ENCODE assay signal across 15 cellular contexts in genomic region chr6:149488815-149489214, GRCh38. TPM values are rescaled to one million over a fixed set of nuclear protein-coding genes. Genes with fewer than 3 reads are reported as not detected.
DNase-seq lines count a peak whose midpoint lies in the region; ATAC-seq, FAIRE-seq and TF ChIP-seq lines count a peak whose summit lies in the region.
"Had no signal": no experiment of that assay in that cellular context is flagged by ENCODE, and none has a peak within 500 bp of the region (broad histone marks: within the 10 kb centered on the region; RNA-seq: fewer than 3 reads in every experiment).

No MANE protein-coding gene starts in this region.

- no peak for TF ChIP-seq EP300 in K562 (IDR thresholded peaks at IDR 0.05; ENCODE audit: low read length)

- H3K4me3 ChIP-seq in IMR-90 (ENCODE audit: insufficient read depth, low read depth, low read length) (no peak overlapping the region), K562 (no peak overlapping the region), right cardiac atrium (ENCODE audit: low read length) (no peak overlapping the region)
- H3K4me3 ChIP-seq: coronary artery, thyroid gland had no signal

- dilution Hi-C loops in IMR-90 (cut with HindIII; ENCODE audit: low sequenced_read_pairs, unreplicated experiment) = no loop called here

- WGBS in IMR-90 (ENCODE audit: extremely low coverage in 2 of 2, insufficient read length in 1 of 2), 2 experiments = 100% methylated on average over 1 of the region's 3 CpGs; no CpG with 5 or more reads in 1 of the 2 experiments
- 5% methylated on average over 3 of the region's 3 CpGs for WGBS in K562 (ENCODE audit: insufficient coverage, low coverage, missing lambda C conversion rate)
- 49% methylated on average over 3 of the region's 3 CpGs for WGBS in right cardiac atrium

- POLR2A ChIA-PET in IMR-90 (lab: Charles Lee; ENCODE audit: unreplicated experiment) (no interaction called here), K562 (lab: Yijun Ruan, JAX) (interaction anchor here (0.6 to 2.1 kb wide), 4 partner anchors 12 to 1025 kb away, joined by 3 to 10 read pairs (median 4); no protein-coding TSS in a partner anchor)

- no peak overlapping the region for H3K4me2 ChIP-seq in IMR-90 (ENCODE audit: low read depth, low read length)
- no peak overlapping the region for H3K4me2 ChIP-seq in K562 (ENCODE audit: insufficient read depth, low read length)

- H2AFZ ChIP-seq in IMR-90 (replicated peaks; ENCODE audit: low read length, poor library complexity) (no peak overlapping the region), K562 (ENCODE audit: low read depth, low read length) (no peak overlapping the region)

- no peak overlapping the region for H3K4ac ChIP-seq in IMR-90 (ENCODE audit: low read depth, low read length)

- CTCF ChIA-PET in IMR-90 (lab: Yijun Ruan, JAX) (no interaction called here), K562 (lab: Yijun Ruan, JAX; ENCODE audit: low intra/inter-chr PET ratio) (no interaction called here)

- H2BK120ac ChIP-seq in IMR-90 (ENCODE audit: low read depth, low read length) = no peak overlapping the region

- H3K9me1 ChIP-seq in IMR-90 (ENCODE audit: insufficient read depth, low read length) (no peaks in the 10 kb centered on the region; the same call in 1 of the 2 replicates), K562 (ENCODE audit: control insufficient read depth, insufficient read depth, low read length) (no peaks in the 10 kb centered on the region)

- intact Hi-C loops in IMR-90 (cut with micrococcal nuclease) = no loop called here
- intact Hi-C loops in K562 (cut with micrococcal nuclease) = no loop called here
- intact Hi-C loops in right cardiac atrium (cut with DNase I) = no loop called here

- ATAC-seq in IMR-90 (ENCODE audit: low read depth) (no peak), K562 (no peak), right cardiac atrium (no peak), omental fat pad (ENCODE audit: low FRiP score) (no peak)

- in situ Hi-C loops in IMR-90 (cut with MboI; ENCODE audit: low sequenced_read_pairs) (no loop called here), K562 (cut with MboI) (no loop called here)

- H4K20me1 ChIP-seq in IMR-90 (ENCODE audit: insufficient read depth, low read length) (no peaks in the 10 kb centered on the region), K562 (replicated peaks; ENCODE audit: control insufficient read depth, insufficient read depth, low read length) (no peaks in the 10 kb centered on the region)

- BruUV-seq in IMR-90 (replicated peaks; lab: Mats Ljungman, UMichigan) (no TSS peak), K562 (replicated peaks; lab: Mats Ljungman, UMichigan) (no TSS peak)

- no peaks in the 10 kb centered on the region for H3K79me1 ChIP-seq in IMR-90 (ENCODE audit: low read depth in 1 of 2, low read length in 2 of 2)

- H3K27ac ChIP-seq in IMR-90 (ENCODE audit: insufficient read depth, low read length) = no peak overlapping the region
- no peak overlapping the region for H3K27ac ChIP-seq in K562 (ENCODE audit: extremely low read depth, low read depth, low read length)
- H3K27ac ChIP-seq in right cardiac atrium (ENCODE audit: low read length) = no peak overlapping the region
- H3K27ac ChIP-seq: coronary artery, RWPE1, thyroid gland had no signal

- H3K14ac ChIP-seq in IMR-90 (replicated peaks; ENCODE audit: low read depth, low read length) = no peak overlapping the region

- no peak overlapping the region for H2BK5ac ChIP-seq in IMR-90 (ENCODE audit: low read depth, low read length, poor library complexity, severe bottlenecking)

- H3K36me3 ChIP-seq in IMR-90 (ENCODE audit: control insufficient read depth, insufficient read depth, low read length) (no peaks in the 10 kb centered on the region), K562 (ENCODE audit: control insufficient read depth, insufficient read depth, low read length) (no peaks in the 10 kb centered on the region)
- H3K36me3 ChIP-seq: thyroid gland had no signal

- peak overlapping the region; percentile 19 for H2AK9ac ChIP-seq in IMR-90 (replicated peaks; ENCODE audit: low read depth, low read length, poor library complexity)

- DNase-seq in activated CD8-positive, alpha-beta memory T cell treated with anti-CD3 and anti-CD28 coated beads for 24 hours = peak; percentile 56
- DNase-seq in activated CD8-positive, alpha-beta memory T cell treated with anti-CD3 and anti-CD28 coated beads, Interleukin-2, amount 50 U/mL, for 4 hours = no peak
- no peak for DNase-seq in IMR-90
- no peak for DNase-seq in K562 (ENCODE audit: extremely low read depth in 1 of 4, low spot score in 3 of 4)
- peak; percentile 52 for DNase-seq in stimulated activated CD8-positive, alpha-beta memory T cell treated with anti-CD3 and anti-CD28 coated beads, Interleukin-4, amount 100 ng/mL, for 48 hours
- no peak for DNase-seq in right cardiac atrium
- no peak for DNase-seq in NCI-H524 treated with DMSO at 0.1 percent for 48 hours (lab: John Stamatoyannopoulos, UW)
- no peak for DNase-seq in omental fat pad (ENCODE audit: low spot score)
- DNase-seq: NCI-H1417, NCI-H526 treated with DMSO at 0.1 percent for 48 hours, nucleus accumbens, T-helper 9 cell had no signal

- no peak for TF ChIP-seq POLR2A in IMR-90 (IDR thresholded peaks at IDR 0.05; ENCODE audit: low read depth, low read length)
- TF ChIP-seq POLR2A in K562 (conservative IDR thresholded peaks at IDR 0.05) = no peak

- H4K8ac ChIP-seq in IMR-90 (ENCODE audit: low read depth in 2 of 2, low read length in 2 of 2) = no peak overlapping the region

- H3K4me1 ChIP-seq in IMR-90 (ENCODE audit: control insufficient read depth, insufficient read depth, low read length) (peaks cover 5% of the 10 kb centered on the region; the same call in 1 of the 2 replicates), K562 (replicated peaks in 1 of 2; ENCODE audit: control insufficient read depth in 2 of 2, insufficient read depth in 2 of 2, low read length in 2 of 2) (peaks cover 3 to 10% of the 10 kb centered on the region in 2 experiments; a peak in 3 of 5 replicates), right cardiac atrium (ENCODE audit: control insufficient read depth, insufficient read depth, low read length) (peaks cover 3% of the 10 kb centered on the region)

- TF ChIP-seq RAD21 in IMR-90 (IDR thresholded peaks at IDR 0.05; ENCODE audit: low read length) (no peak), K562 (CRISPR knock-in tag; conservative IDR thresholded peaks at IDR 0.05 in 1 of 2, IDR thresholded peaks at IDR 0.05 in 1 of 2) (no peak)

- no peak overlapping the region for H2BK20ac ChIP-seq in IMR-90 (ENCODE audit: low read depth, low read length)

- no peak overlapping the region for H2AK5ac ChIP-seq in IMR-90 (ENCODE audit: low read depth, low read length)

- FAIRE-seq in K562 (lab: Jason Lieb, UNC) = no peak

- H4K5ac ChIP-seq in IMR-90 (ENCODE audit: low read depth, low read length) = no peak overlapping the region

- no peak overlapping the region for H4K91ac ChIP-seq in IMR-90 (ENCODE audit: insufficient read depth, low read depth, low read length)

- H3K27me3 ChIP-seq in IMR-90 (ENCODE audit: control insufficient read depth, insufficient read depth, low read length) = no peaks in the 10 kb centered on the region; the same call in 1 of the 2 replicates
- H3K27me3 ChIP-seq in K562 (ENCODE audit: control insufficient read depth in 2 of 2, insufficient read depth in 2 of 2, low read length in 2 of 2) = peaks cover 47 to 78% of the 10 kb centered on the region in 2 experiments
- H3K27me3 ChIP-seq in right cardiac atrium (ENCODE audit: control insufficient read depth, insufficient read depth) = no peaks in the 10 kb centered on the region
- H3K27me3 ChIP-seq: thyroid gland had no signal

- no peak overlapping the region for H3K56ac ChIP-seq in IMR-90 (ENCODE audit: extremely low read depth, insufficient read depth, low read length)

- no peak overlapping the region for H2BK15ac ChIP-seq in IMR-90 (ENCODE audit: low read depth, low read length)

- H3K9ac ChIP-seq in IMR-90 (ENCODE audit: low read depth, low read length) (no peak overlapping the region), K562 (ENCODE audit: insufficient read depth in 1 of 2, low read depth in 2 of 2, low read length in 2 of 2) (no peak overlapping the region)

- H3K9me3 ChIP-seq in IMR-90 (ENCODE audit: control insufficient read depth, insufficient read depth, low read length) = no peaks in the 10 kb centered on the region
- no peaks in the 10 kb centered on the region for H3K9me3 ChIP-seq in K562 (replicated peaks; ENCODE audit: control insufficient read depth, insufficient read depth, low read depth, low read length)
- H3K9me3 ChIP-seq in right cardiac atrium (ENCODE audit: control insufficient read depth, low read length) = no peaks in the 10 kb centered on the region
- H3K9me3 ChIP-seq: thyroid gland had no signal

- H3K18ac ChIP-seq in IMR-90 (ENCODE audit: low read depth, low read length) = no peak overlapping the region

- TF ChIP-seq CTCF in IMR-90 (conservative IDR thresholded peaks at IDR 0.05; ENCODE audit: low read depth, low read length) = no peak
- TF ChIP-seq CTCF in K562 (IDR thresholded peaks at IDR 0.05 in 2 of 3, conservative IDR thresholded peaks at IDR 0.05 in 1 of 3; ENCODE audit: insufficient read depth in 2 of 3, low read depth in 1 of 3, low read length in 3 of 3) = no peak
- TF ChIP-seq CTCF in omental fat pad (IDR thresholded peaks at IDR 0.05) = no peak

- H3K23ac ChIP-seq in IMR-90 (ENCODE audit: low read depth, low read length) = no peak overlapping the region

- no peaks in the 10 kb centered on the region for H3K79me2 ChIP-seq in K562 (ENCODE audit: control insufficient read depth, insufficient read depth, low read length)

RNA-seq across cellular contexts. Expression of gene ZC3H12D, which starts 4.0 kb away (rescaled TPM):
- total RNA-seq in IMR-90 (2012; rRNA removed) (under 0.01 TPM in 1 of 2 replicates, not detected in the other), K562 (2014; rRNA removed) (not detected in 2 replicates), K562 (2014; rRNA removed; fragmentation: Illumina TruSeq; extraction: Trizol) (0.04 TPM in 1 of 2 replicates, not detected in the other), K562 (2015; rRNA removed; fragmentation: Illumina TruSeq; extraction: Trizol) (0.04 and 0.19 TPM in 2 replicates), K562 (2021) (0.20 and 0.27 TPM in 2 replicates), right cardiac atrium (1 to 10 TPM in 1 of 4 donors, under 1 TPM in 3; 0.48 to 1.1 (median 0.64) TPM), omental fat pad (1 to 10 TPM; 2.0 to 8.9 (median 2.2) TPM)
- polyA plus RNA-seq in IMR-90 (2012; rRNA removed) (0.07 and 0.12 TPM in 2 replicates), K562 (2011; rRNA removed) (0.06 TPM in 1 of 2 replicates, not detected in the other), K562 (2014; fragmentation: Illumina TruSeq; extraction: Trizol) (0.12 and 0.22 TPM in 2 replicates), K562 (2014; fragmentation: Nextera tagmentation; extraction: Ambion mirVana) (not detected), K562 (2014; rRNA removed) (0.04 and 0.05 TPM in 2 replicates), right cardiac atrium (0.34 TPM)
- polyA plus RNA-seq in IMR-90 (2012; cell fraction: cytosol; rRNA removed) = under 0.01 and 0.01 TPM in 2 replicates
- 0.26 and 0.38 TPM in 2 replicates for polyA plus RNA-seq in IMR-90 (2012; cell fraction: nucleus; rRNA removed; ENCODE audit: low replicate concordance)
- 0.32 and 0.51 TPM in 2 replicates for total RNA-seq in K562 (2011; cell fraction: chromatin; rRNA removed; ENCODE audit: low replicate concordance)
- under 0.01 TPM in 1 of 2 replicates, not detected in the other for total RNA-seq in K562 (2011; cell fraction: nucleolus; rRNA removed)
- 0.15 TPM in 1 of 2 replicates, not detected in the other for total RNA-seq in K562 (2011; cell fraction: nucleoplasm; rRNA removed)
- 0.04 and 0.25 TPM in 2 replicates for polyA plus RNA-seq in K562 (2011; cell fraction: cytosol; rRNA removed)
- polyA plus RNA-seq in K562 (2011; cell fraction: nucleus; rRNA removed) = 0.14 and 0.28 TPM in 2 replicates
- 0.05 and 0.07 TPM in 2 replicates for polyA plus RNA-seq in K562 (2012)
- 0.03 TPM in 1 of 2 replicates, not detected in the other for polyA minus RNA-seq in K562 (2011; rRNA and poly(A)+ RNA removed)
- not detected in 2 replicates for polyA minus RNA-seq in K562 (2011; cell fraction: cytosol; rRNA and poly(A)+ RNA removed)
- 0.13 and 0.22 TPM in 2 replicates for polyA minus RNA-seq in K562 (2011; cell fraction: nucleus; rRNA and poly(A)+ RNA removed)

RNA-seq across cellular contexts. Expression of gene PPIL4, which starts 57.0 kb away (rescaled TPM):
- total RNA-seq in IMR-90 (2012; rRNA removed) (13.3 and 29.7 TPM in 2 replicates), K562 (2014; rRNA removed) (29.5 and 36.9 TPM in 2 replicates), K562 (2014; rRNA removed; fragmentation: Illumina TruSeq; extraction: Trizol) (53.7 and 59.5 TPM in 2 replicates), K562 (2015; rRNA removed; fragmentation: Illumina TruSeq; extraction: Trizol) (52.3 and 54.0 TPM in 2 replicates), K562 (2021) (26.9 and 29.1 TPM in 2 replicates), right cardiac atrium (10 to 100 TPM; 20.1 to 23.6 (median 21.3) TPM), omental fat pad (10 to 100 TPM; 21.7 to 41.4 (median 30.7) TPM)
- polyA plus RNA-seq in IMR-90 (2012; rRNA removed) (7.7 and 10.6 TPM in 2 replicates), K562 (2011; rRNA removed) (11.7 and 14.5 TPM in 2 replicates), K562 (2014; fragmentation: Illumina TruSeq; extraction: Trizol) (34.9 and 45.9 TPM in 2 replicates), K562 (2014; fragmentation: Nextera tagmentation; extraction: Ambion mirVana) (10 to 100 TPM; 48.5 to 55.2 TPM), K562 (2014; rRNA removed) (26.4 and 32.2 TPM in 2 replicates), right cardiac atrium (19.8 TPM)
- polyA plus RNA-seq in IMR-90 (2012; cell fraction: cytosol; rRNA removed) = 0.62 and 0.77 TPM in 2 replicates
- polyA plus RNA-seq in IMR-90 (2012; cell fraction: nucleus; rRNA removed; ENCODE audit: low replicate concordance) = 0.53 and 5.0 TPM in 2 replicates
- 10.8 and 40.4 TPM in 2 replicates for total RNA-seq in K562 (2011; cell fraction: chromatin; rRNA removed; ENCODE audit: low replicate concordance)
- 3.9 and 4.8 TPM in 2 replicates for total RNA-seq in K562 (2011; cell fraction: nucleolus; rRNA removed)
- total RNA-seq in K562 (2011; cell fraction: nucleoplasm; rRNA removed) = 12.2 and 16.3 TPM in 2 replicates
- 1.4 and 4.7 TPM in 2 replicates for polyA plus RNA-seq in K562 (2011; cell fraction: cytosol; rRNA removed)
- polyA plus RNA-seq in K562 (2011; cell fraction: nucleus; rRNA removed) = 4.0 and 8.9 TPM in 2 replicates
- polyA plus RNA-seq in K562 (2012) = 17.7 and 23.4 TPM in 2 replicates
- 20.1 and 25.6 TPM in 2 replicates for polyA minus RNA-seq in K562 (2011; rRNA and poly(A)+ RNA removed)
- polyA minus RNA-seq in K562 (2011; cell fraction: cytosol; rRNA and poly(A)+ RNA removed) = 11.4 and 13.6 TPM in 2 replicates
- polyA minus RNA-seq in K562 (2011; cell fraction: nucleus; rRNA and poly(A)+ RNA removed) = 6.7 and 10.3 TPM in 2 replicates

Comparison
In these comparisons a context has a peak if more than half of its experiments do, and no peak if none do; other contexts are left out.
1. DNase-seq: peak in activated CD8-positive, alpha-beta memory T cell treated with anti-CD3 and anti-CD28 coated beads for 24 hours (single experiment) and stimulated activated CD8-positive, alpha-beta memory T cell treated with anti-CD3 and anti-CD28 coated beads, Interleukin-4, amount 100 ng/mL, for 48 hours (single experiment); none in activated CD8-positive, alpha-beta memory T cell treated with anti-CD3 and anti-CD28 coated beads, Interleukin-2, amount 50 U/mL, for 4 hours (single experiment), IMR-90 (single experiment), K562 (0 of 4), right cardiac atrium (0 of 3), NCI-H524 treated with DMSO at 0.1 percent for 48 hours (single experiment) and omental fat pad (single experiment).